In genomic region chr20:4341804-4342560, GRCh38 we compare ENCODE assay signal across 13 cellular contexts.
A peak's percentile ranks its signal among the peaks of the same experiment; 100 is the strongest.
DNase-seq lines count a peak whose midpoint lies in the region; TF ChIP-seq lines count a peak whose summit lies in the region.
"Had no signal": no experiment of that assay in that cellular context is flagged by ENCODE, and none has a peak within 500 bp of the region (broad histone marks: within the 10 kb centered on the region; RNA-seq: fewer than 3 reads in every experiment).

No MANE protein-coding gene starts in this region.

- no TSS peak for BruUV-seq in A673 (replicated peaks; lab: Mats Ljungman, UMichigan)

- DNase-seq in A673 (ENCODE audit: low spot score) = peak; percentile 23
- peak; percentile 37 for DNase-seq in HPDE6-E6E7 (ENCODE audit: extremely low spot score)
- peak; percentile 93 for DNase-seq in astrocyte of the hippocampus (ENCODE audit: low read depth, low spot score)
- DNase-seq in kidney epithelial cell (ENCODE audit: low read depth) = peak; percentile 28
- DNase-seq in NAMALWA (ENCODE audit: low spot score) = no peak
- no peak for DNase-seq in RPMI8226
- DNase-seq in NCI-H446 (lab: John Stamatoyannopoulos, UW) = no peak
- DNase-seq in COLO829 (ENCODE audit: low spot score) = no peak
- DNase-seq: dorsolateral prefrontal cortex, NCI-H2081, retina, T-helper 2 cell had no signal

- H3K27me3 ChIP-seq in A673 (replicated peaks; ENCODE audit: insufficient read depth, low read depth, low read length, poor library complexity) = no peaks in the 10 kb centered on the region
- peaks cover 2% of the 10 kb centered on the region for H3K27me3 ChIP-seq in kidney epithelial cell (ENCODE audit: control insufficient read depth, insufficient read depth, low read length)
- H3K27me3 ChIP-seq: dorsolateral prefrontal cortex had no signal

- H3K4me3 ChIP-seq in A673 (ENCODE audit: low read depth, low read length, poor library complexity, severe bottlenecking) = no peak overlapping the region
- H3K4me3 ChIP-seq in kidney epithelial cell (ENCODE audit: low read depth, low read length) = no peak overlapping the region
- H3K4me3 ChIP-seq: A549, dorsolateral prefrontal cortex had no signal

- H3K27ac ChIP-seq in A673 (ENCODE audit: low read depth, low read length, poor library complexity, severe bottlenecking) = no peak overlapping the region
- H3K27ac ChIP-seq: A549, dorsolateral prefrontal cortex had no signal

- intact Hi-C loops in A673 (cut with micrococcal nuclease; ENCODE audit: unreplicated experiment) = no loop called here

- H3K36me3 ChIP-seq in A673 (ENCODE audit: insufficient read depth, low read length, poor library complexity, severe bottlenecking) (no peaks in the 10 kb centered on the region), kidney epithelial cell (ENCODE audit: control insufficient read depth, insufficient read depth, low read length) (no peaks in the 10 kb centered on the region)

- peaks cover 7% of the 10 kb centered on the region for H3K4me1 ChIP-seq in A673 (ENCODE audit: insufficient read depth, low read length, poor library complexity, severe bottlenecking)
- H3K4me1 ChIP-seq: A549 had no signal

- POLR2A ChIA-PET in A673 (lab: Charles Lee; ENCODE audit: low non-redundant PET) = no interaction called here

- TF ChIP-seq CTCF in A673 (conservative IDR thresholded peaks at IDR 0.05; ENCODE audit: low read depth, low read length) (no peak), kidney epithelial cell (IDR thresholded peaks at IDR 0.05; ENCODE audit: insufficient read depth, low read length, poor library complexity, severe bottlenecking) (no peak)

- H3K9me3 ChIP-seq in A673 (ENCODE audit: low read depth, low read length, poor library complexity, severe bottlenecking) = peaks cover 6% of the 10 kb centered on the region
- H3K9me3 ChIP-seq: A549 had no signal

- CTCF ChIA-PET in A673 (lab: Charles Lee) = no interaction called here

Comparison
In these comparisons a context has a peak if more than half of its experiments do, and no peak if none do; other contexts are left out.
1. DNase-seq: peak in A673 (single experiment), HPDE6-E6E7 (single experiment), astrocyte of the hippocampus (single experiment) and kidney epithelial cell (single experiment); none in NAMALWA (single experiment), RPMI8226 (single experiment), NCI-H446 (0 of 2) and COLO829 (single experiment).